ENCODE assay signal across 10 cellular contexts in genomic region chr19:5913739-5914357, GRCh38. TPM values are rescaled to one million over a fixed set of nuclear protein-coding genes. Genes with fewer than 3 reads are reported as not detected.
DNase-seq lines count a peak whose midpoint lies in the region; ATAC-seq, FAIRE-seq and TF ChIP-seq lines count a peak whose summit lies in the region.
"Had no signal": no experiment of that assay in that cellular context is flagged by ENCODE, and none has a peak within 500 bp of the region (broad histone marks: within the 10 kb centered on the region; RNA-seq: fewer than 3 reads in every experiment).

CAPS (plus strand) TSS chr19:5914254; CDS start chr19:5914407, 153 bp downstream.

- H3K4me3 ChIP-seq in A549 (no peak within 1 kb of the TSS), mononuclear cell (ENCODE audit: low read length) (no peak within 1 kb of the TSS), mesendoderm (ENCODE audit: low read length) (no peak within 1 kb of the TSS)

- no peak for TF ChIP-seq RAD21 in A549 (conservative IDR thresholded peaks at IDR 0.05 in 1 of 2, IDR thresholded peaks at IDR 0.05 in 1 of 2)

- H3K79me1 ChIP-seq in mesendoderm (ENCODE audit: low read length) = no peaks in the 10 kb centered on the region

- H2BK15ac ChIP-seq in mesendoderm (replicated peaks; ENCODE audit: low read depth) = no peak within 1 kb of the TSS

- H3K4me1 ChIP-seq in A549 (peaks cover 15% of the 10 kb centered on the region), mononuclear cell (ENCODE audit: insufficient read depth, low read length) (no peaks in the 10 kb centered on the region), mesendoderm (ENCODE audit: control insufficient read depth, low read depth, low read length) (no peaks in the 10 kb centered on the region)

- H3K4me2 ChIP-seq in A549 = peak within 1 kb of the TSS; percentile 58
- no peak within 1 kb of the TSS for H3K4me2 ChIP-seq in mesendoderm (ENCODE audit: low read length)

- ATAC-seq in A549 (peak; percentile 51 to 73), HG02763 (IDR thresholded peaks at IDR 0.05; ENCODE audit: unreplicated experiment) (no peak), HG02571 (IDR thresholded peaks at IDR 0.05; ENCODE audit: unreplicated experiment) (no peak)

- no peak within 1 kb of the TSS for H2BK5ac ChIP-seq in mesendoderm (ENCODE audit: low read length)

- H3K79me2 ChIP-seq in mesendoderm (ENCODE audit: control insufficient read depth, insufficient read depth, low read length) = no peaks in the 10 kb centered on the region

- no peak for FAIRE-seq in A549 (lab: Jason Lieb, UNC)
- FAIRE-seq: G401.6, TTC549 had no signal

- peak; percentile 26 to 50 for DNase-seq in A549 (ENCODE audit: low read depth in 1 of 2, low spot score in 1 of 2)
- peak; percentile 30 for DNase-seq in LoVo (ENCODE audit: low spot score)
- DNase-seq in epithelial cell of prostate (ENCODE audit: low read depth, low spot score) = peak; percentile 18
- no peak for DNase-seq in mesendoderm
- DNase-seq in activated gamma-delta T cell treated with Interleukin-2 at 50 U/mL for 16 hours = no peak

- H3K4ac ChIP-seq in mesendoderm (ENCODE audit: low read depth, low read length) = no peak within 1 kb of the TSS

- no peak within 1 kb of the TSS for H2BK120ac ChIP-seq in mesendoderm (ENCODE audit: low read depth, low read length)

- WGBS in A549 (ENCODE audit: missing lambda C conversion rate) = 65% methylated on average over 5 of the region's 10 CpGs
- no CpG with 5 or more reads among the region's 10 CpGs for WGBS in mesendoderm (ENCODE audit: extremely low coverage, insufficient coverage, low lambda C conversion rate)

- CTCF ChIA-PET in A549 (lab: Yijun Ruan, JAX) = interaction anchor here (1.2 kb wide), 1 partner anchor 110 kb away, joined by 4 read pairs; the partner anchor contains the start of gene NRTN

- no peak within 1 kb of the TSS for H4K8ac ChIP-seq in mesendoderm (ENCODE audit: low read depth, low read length)

- POLR2A ChIA-PET in A549 (lab: Yijun Ruan, JAX) = no interaction called here

- peak within 1 kb of the TSS; percentile 59 to 76 for H3K27ac ChIP-seq in A549
- H3K27ac ChIP-seq in epithelial cell of prostate = no peak within 1 kb of the TSS
- no peak within 1 kb of the TSS for H3K27ac ChIP-seq in mesendoderm (ENCODE audit: low read depth, low read length)

- H3K9me3 ChIP-seq in A549 = no peaks in the 10 kb centered on the region
- no peaks in the 10 kb centered on the region for H3K9me3 ChIP-seq in mononuclear cell (ENCODE audit: low read depth, low read length)

- no peak for TF ChIP-seq EP300 in A549 (IDR thresholded peaks at IDR 0.05)

- H2AK5ac ChIP-seq in mesendoderm (ENCODE audit: low read length) = no peak within 1 kb of the TSS

- H3K36me3 ChIP-seq in mesendoderm (ENCODE audit: control insufficient read depth, insufficient read depth, low read length) = peaks cover 2% of the 10 kb centered on the region

- H4K5ac ChIP-seq in mesendoderm (ENCODE audit: low read length) = no peak within 1 kb of the TSS

- no peak within 1 kb of the TSS for H3K23ac ChIP-seq in mesendoderm (ENCODE audit: low read length)

- H3K27me3 ChIP-seq in mononuclear cell (ENCODE audit: insufficient read depth, low read length) (no peaks in the 10 kb centered on the region), mesendoderm (ENCODE audit: insufficient read depth, low read length, poor library complexity) (no peaks in the 10 kb centered on the region)

- TF ChIP-seq POLR2A in A549 (IDR thresholded peaks at IDR 0.05; ENCODE audit: low read length) = no peak

- no peak within 1 kb of the TSS for H3K9ac ChIP-seq in mesendoderm (ENCODE audit: low read length)

- no peak for TF ChIP-seq CTCF in A549 (IDR thresholded peaks at IDR 0.05)

- no peak within 1 kb of the TSS for H3K56ac ChIP-seq in mesendoderm (ENCODE audit: low read length)

- no peak within 1 kb of the TSS for H3K18ac ChIP-seq in mesendoderm (ENCODE audit: low read length)

TF ChIP-seq in A549, 52 proteins besides CTCF, POLR2A, EP300 and RAD21:
- TF ChIP-seq, protein P1, sequence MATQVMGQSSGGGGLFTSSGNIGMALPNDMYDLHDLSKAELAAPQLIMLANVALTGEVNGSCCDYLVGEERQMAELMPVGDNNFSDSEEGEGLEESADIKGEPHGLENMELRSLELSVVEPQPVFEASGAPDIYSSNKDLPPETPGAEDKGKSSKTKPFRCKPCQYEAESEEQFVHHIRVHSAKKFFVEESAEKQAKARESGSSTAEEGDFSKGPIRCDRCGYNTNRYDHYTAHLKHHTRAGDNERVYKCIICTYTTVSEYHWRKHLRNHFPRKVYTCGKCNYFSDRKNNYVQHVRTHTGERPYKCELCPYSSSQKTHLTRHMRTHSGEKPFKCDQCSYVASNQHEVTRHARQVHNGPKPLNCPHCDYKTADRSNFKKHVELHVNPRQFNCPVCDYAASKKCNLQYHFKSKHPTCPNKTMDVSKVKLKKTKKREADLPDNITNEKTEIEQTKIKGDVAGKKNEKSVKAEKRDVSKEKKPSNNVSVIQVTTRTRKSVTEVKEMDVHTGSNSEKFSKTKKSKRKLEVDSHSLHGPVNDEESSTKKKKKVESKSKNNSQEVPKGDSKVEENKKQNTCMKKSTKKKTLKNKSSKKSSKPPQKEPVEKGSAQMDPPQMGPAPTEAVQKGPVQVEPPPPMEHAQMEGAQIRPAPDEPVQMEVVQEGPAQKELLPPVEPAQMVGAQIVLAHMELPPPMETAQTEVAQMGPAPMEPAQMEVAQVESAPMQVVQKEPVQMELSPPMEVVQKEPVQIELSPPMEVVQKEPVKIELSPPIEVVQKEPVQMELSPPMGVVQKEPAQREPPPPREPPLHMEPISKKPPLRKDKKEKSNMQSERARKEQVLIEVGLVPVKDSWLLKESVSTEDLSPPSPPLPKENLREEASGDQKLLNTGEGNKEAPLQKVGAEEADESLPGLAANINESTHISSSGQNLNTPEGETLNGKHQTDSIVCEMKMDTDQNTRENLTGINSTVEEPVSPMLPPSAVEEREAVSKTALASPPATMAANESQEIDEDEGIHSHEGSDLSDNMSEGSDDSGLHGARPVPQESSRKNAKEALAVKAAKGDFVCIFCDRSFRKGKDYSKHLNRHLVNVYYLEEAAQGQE (IDR thresholded peaks at IDR 0.05) = no peak

RNA-seq across cellular contexts. Expression of gene CAPS, which starts in this region (rescaled TPM):
- polyA plus RNA-seq in A549 (2011; rRNA removed) (1.2 and 1.4 TPM in 2 replicates), A549 (2017; fragmentation: RNase III; extraction: RNeasy Plus Mini Kit Qiagen cat#74134 plus additional on column Dnase treatment) (1.5 to 2.0 TPM (median 1.7 TPM) in 3 replicates)
- 1.3 and 1.7 TPM in 2 replicates for polyA plus RNA-seq in A549 (2012; cell fraction: cytosol; rRNA removed)
- 9.3 and 9.4 TPM in 2 replicates for polyA plus RNA-seq in A549 (2012; cell fraction: nucleus; rRNA removed)
- 0.50 and 0.97 TPM in 2 replicates for polyA minus RNA-seq in A549 (2011; rRNA and poly(A)+ RNA removed)
- total RNA-seq in mononuclear cell = 10.6 TPM
- 0.27 TPM for polyA plus RNA-seq in mesendoderm (2013, experiment 1 of 2)
- polyA plus RNA-seq in mesendoderm (2013, experiment 2 of 2) = 0.52 TPM

Comparison
In these comparisons a context has a peak if more than half of its experiments do, and no peak if none do; other contexts are left out.
1. ATAC-seq: peak in A549 (2 of 2); none in HG02763 (single experiment) and HG02571 (single experiment).
2. DNase-seq: peak in A549 (2 of 2), LoVo (single experiment) and epithelial cell of prostate (single experiment); none in mesendoderm (single experiment) and activated gamma-delta T cell treated with Interleukin-2 at 50 U/mL for 16 hours (single experiment).
3. H3K27ac ChIP-seq: peak in A549 (2 of 2); none in epithelial cell of prostate (single experiment) and mesendoderm (single experiment).